ENCODE assay signal across 16 cellular contexts in the genomic region with DNA sequence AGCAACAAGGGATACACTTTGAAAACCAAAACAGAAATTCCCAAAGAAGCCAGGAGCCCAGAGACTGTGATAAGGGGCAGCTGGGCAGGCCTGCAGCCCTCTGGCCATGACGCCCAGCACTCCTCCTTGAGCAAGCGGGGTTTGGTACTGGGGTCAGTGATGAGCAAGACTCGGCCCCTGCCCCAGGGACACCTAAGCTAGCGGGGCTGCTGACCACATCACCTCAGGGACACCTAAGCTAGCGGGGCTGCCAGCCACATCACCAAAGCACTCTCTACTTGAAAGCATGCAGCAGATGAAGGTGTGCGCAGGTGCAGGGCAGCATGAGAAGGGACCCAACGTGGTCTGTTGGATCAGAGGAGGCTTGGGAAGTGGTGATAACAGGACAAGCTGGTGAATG.
DNase-seq lines count a peak whose midpoint lies in the region; ATAC-seq and TF ChIP-seq lines count a peak whose summit lies in the region.
"Had no signal": no experiment of that assay in that cellular context is flagged by ENCODE, and none has a peak within 500 bp of the region (broad histone marks: within the 10 kb centered on the region; RNA-seq: fewer than 3 reads in every experiment).

No MANE protein-coding gene starts in this region.

- ATAC-seq in psoas muscle = no peak
- no peak for ATAC-seq in omental fat pad (ENCODE audit: low FRiP score)
- ATAC-seq: GM23338 had no signal

- peaks cover 13% of the 10 kb centered on the region for H3K9me3 Mint-ChIP-seq in endodermal cell

- no peak for TF ChIP-seq POLR2A in stomach (IDR thresholded peaks at IDR 0.05)

- WGBS in endodermal cell (ENCODE audit: insufficient coverage in 1 of 2, insufficient read length in 1 of 2), 2 experiments = 90 to 100% methylated on average over 5 to 7 of the region's 7 CpGs
- 74 to 83% (median 79%) methylated on average over 4 to 7 of the region's 7 CpGs for WGBS in stomach, 5 donors
- 82 to 89% (median 83%) methylated on average over 7 of the region's 7 CpGs for WGBS in psoas muscle, 3 donors

- peaks cover 9% of the 10 kb centered on the region for H3K4me1 Mint-ChIP-seq in endodermal cell

- no peak overlapping the region for H3K9ac ChIP-seq in endodermal cell (ENCODE audit: extremely low read depth, low read length, poor library complexity, severe bottlenecking)

- H3K27me3 Mint-ChIP-seq in endodermal cell (ENCODE audit: insufficient read depth) = no peaks in the 10 kb centered on the region

- peak; percentile 36 for DNase-seq in activated effector memory CD4-positive, alpha-beta T cell treated with anti-CD3 and anti-CD28 coated beads, Interleukin-2, amount 50 U/mL, for 16 hours
- DNase-seq in activated effector memory CD4-positive, alpha-beta T cell treated with Interleukin-2 at 50 U/mL for 16 hours = no peak
- peak; percentile 28 for DNase-seq in endodermal cell
- DNase-seq in mesenteric fat pad (ENCODE audit: low spot score) = peak; percentile 84
- DNase-seq in stomach = peak; percentile 17
- DNase-seq in psoas muscle = no peak
- DNase-seq in omental fat pad (ENCODE audit: low spot score) = no peak
- no peak for DNase-seq in GM03348 (ENCODE audit: low spot score)
- DNase-seq: AML-193; C1 segment of cervical spinal cord; Calu3; CD4-positive, alpha-beta T cell; DMS79; H7 had no signal

- no peak overlapping the region for H3K4me3 Mint-ChIP-seq in endodermal cell
- H3K4me3 Mint-ChIP-seq: CD4-positive, alpha-beta T cell; GM23338 had no signal

- H3K27ac Mint-ChIP-seq in endodermal cell = no peak overlapping the region
- H3K27ac Mint-ChIP-seq: CD4-positive, alpha-beta T cell; GM23338 had no signal

- no peaks in the 10 kb centered on the region for H3K36me3 Mint-ChIP-seq in endodermal cell (ENCODE audit: low read depth)

- peaks cover 12% of the 10 kb centered on the region for H3K9me3 ChIP-seq in endodermal cell (ENCODE audit: control insufficient read depth, low read length)
- H3K9me3 ChIP-seq in stomach = peaks cover 0 to 10% (median 10%) of the 10 kb centered on the region in 4 donors
- no peaks in the 10 kb centered on the region for H3K9me3 ChIP-seq in psoas muscle

- H3K27me3 ChIP-seq in endodermal cell (ENCODE audit: control insufficient read depth, insufficient read depth, low read length, poor library complexity, severe bottlenecking) = no peaks in the 10 kb centered on the region
- peaks cover 0 to 36% (median 0%) of the 10 kb centered on the region in 3 donors for H3K27me3 ChIP-seq in stomach
- peaks cover 0 to 8% (median 0%) of the 10 kb centered on the region in 3 donors for H3K27me3 ChIP-seq in psoas muscle (ENCODE audit: insufficient read depth in 3 of 3, low read length in 2 of 3)

- TF ChIP-seq EP300 in stomach (IDR thresholded peaks at IDR 0.05) = no peak

- intact Hi-C loops in stomach (cut with DNase I; ENCODE audit: low total_unique reads) = no loop called here
- intact Hi-C loops in psoas muscle (cut with DNase I) = no loop called here

- no peaks in the 10 kb centered on the region for H3K36me3 ChIP-seq in endodermal cell (ENCODE audit: control insufficient read depth, insufficient read depth, low read length)
- H3K36me3 ChIP-seq in stomach = no peaks in the 10 kb centered on the region
- H3K36me3 ChIP-seq in psoas muscle (ENCODE audit: insufficient read depth in 1 of 2, low read depth in 1 of 2) = no peaks in the 10 kb centered on the region

- TF ChIP-seq CTCF in endodermal cell (conservative IDR thresholded peaks at IDR 0.05) = no peak
- TF ChIP-seq CTCF in stomach (IDR thresholded peaks at IDR 0.05) = no peak
- no peak for TF ChIP-seq CTCF in psoas muscle (IDR thresholded peaks at IDR 0.05)
- no peak for TF ChIP-seq CTCF in omental fat pad (IDR thresholded peaks at IDR 0.05)

- H3K4me3 ChIP-seq in endodermal cell (ENCODE audit: low read length) (no peak overlapping the region), stomach (no peak overlapping the region), psoas muscle (no peak overlapping the region)
- H3K4me3 ChIP-seq: GM23338 had no signal

- H3K4me1 ChIP-seq in endodermal cell (ENCODE audit: control insufficient read depth, insufficient read depth, low read length) (no peaks in the 10 kb centered on the region), stomach (no peaks in the 10 kb centered on the region), psoas muscle (no peaks in the 10 kb centered on the region)

- H3K27ac ChIP-seq in endodermal cell (ENCODE audit: low read depth, low read length) = no peak overlapping the region
- H3K27ac ChIP-seq in stomach = no peak overlapping the region
- H3K27ac ChIP-seq in psoas muscle = no peak overlapping the region
- H3K27ac ChIP-seq: 22Rv1 had no signal

Comparison
In these comparisons a context has a peak if more than half of its experiments do, and no peak if none do; other contexts are left out.
1. DNase-seq: peak in activated effector memory CD4-positive, alpha-beta T cell treated with anti-CD3 and anti-CD28 coated beads, Interleukin-2, amount 50 U/mL, for 16 hours (single experiment), endodermal cell (single experiment), mesenteric fat pad (single experiment) and stomach (single experiment); none in activated effector memory CD4-positive, alpha-beta T cell treated with Interleukin-2 at 50 U/mL for 16 hours (single experiment), psoas muscle (0 of 2), omental fat pad (single experiment) and GM03348 (single experiment).